Comparison of ENCODE assay signal across 10 cellular contexts in genomic region chr6:104921896-104922295, GRCh38. TPM values are rescaled to one million over a fixed set of nuclear protein-coding genes. Genes with fewer than 3 reads are reported as not detected.
"Had no signal": no experiment of that assay in that cellular context is flagged by ENCODE, and none has a peak within 500 bp of the region (broad histone marks: within the 10 kb centered on the region; RNA-seq: fewer than 3 reads in every experiment).

No MANE protein-coding gene starts in this region.

- H3K9ac ChIP-seq: GM23248 had no signal

- DNase-seq: GM23248, HFFc6, KG1 had no signal

- H2AFZ ChIP-seq: GM23248 had no signal

- H3K4me1 ChIP-seq: HAP-1 had no signal

- H3K27ac ChIP-seq: GM23248, HL-60 had no signal

- H3K27me3 Mint-ChIP-seq: IgD-negative memory B cell had no signal

- H3K27ac Mint-ChIP-seq: HFFc6, IgD-negative memory B cell had no signal

- ATAC-seq: HCT116, HepG2 had no signal

- H3K4me3 Mint-ChIP-seq: HFFc6, IgD-negative memory B cell had no signal

- H3K4me3 ChIP-seq: GM23248, HAP-1 had no signal

- FAIRE-seq: H1, H54, HepG2 had no signal

- H3K4me1 Mint-ChIP-seq: IgD-negative memory B cell had no signal

- H3K9me3 ChIP-seq: HAP-1 had no signal

- H3K36me3 ChIP-seq: HAP-1 had no signal

- H3K36me3 Mint-ChIP-seq: IgD-negative memory B cell had no signal

- H3K9me3 Mint-ChIP-seq: HFFc6 had no signal

RNA-seq across cellular contexts. Expression of gene LIN28B, which starts 35.0 kb away (rescaled TPM):
- total RNA-seq: GM23248, HFFc6 had no signal
- polyA plus RNA-seq: GM23248, IgD-negative memory B cell had no signal
